8 cellular contexts compared by ENCODE assay signal in genomic region chr15:63891079-63891762, GRCh38. TPM values are rescaled to one million over a fixed set of nuclear protein-coding genes. Genes with fewer than 3 reads are reported as not detected.
A peak's percentile ranks its signal among the peaks of the same experiment; 100 is the strongest.
DNase-seq lines count a peak whose midpoint lies in the region; ATAC-seq and TF ChIP-seq lines count a peak whose summit lies in the region.

No MANE protein-coding gene starts in this region.

- H3K27me3 ChIP-seq in GM06990 (replicated peaks; ENCODE audit: control insufficient read depth, insufficient read depth, low read length) (no peaks in the 10 kb centered on the region), uterus (no peaks in the 10 kb centered on the region)

- no peaks in the 10 kb centered on the region for H3K9me3 Mint-ChIP-seq in progenitor cell of endocrine pancreas (ENCODE audit: low read depth)

- no peak overlapping the region for H3K27ac ChIP-seq in uterus

- H3K4me1 Mint-ChIP-seq in progenitor cell of endocrine pancreas (ENCODE audit: low read depth) = peaks cover 2% of the 10 kb centered on the region

- no peaks in the 10 kb centered on the region for H3K36me3 Mint-ChIP-seq in progenitor cell of endocrine pancreas (ENCODE audit: insufficient read depth)

- H3K4me3 ChIP-seq in GM06990 (replicated peaks; ENCODE audit: low read depth, low read length) (no peak overlapping the region), uterus (no peak overlapping the region)

- peaks cover 3% of the 10 kb centered on the region for H3K27me3 Mint-ChIP-seq in progenitor cell of endocrine pancreas

- intact Hi-C loops in Right ventricle myocardium superior (cut with DNase I) = loop anchor here (2.0 to 10.0 kb wide), 2 partner anchors 138 to 174 kb away; no protein-coding TSS in a partner anchor
- intact Hi-C loops in uterus (cut with DNase I; ENCODE audit: low total_unique reads) = no loop called here

- H3K4me1 ChIP-seq in uterus = no peaks in the 10 kb centered on the region

- H3K27ac Mint-ChIP-seq in progenitor cell of endocrine pancreas = no peak overlapping the region

- H3K9me3 ChIP-seq in uterus = no peaks in the 10 kb centered on the region

- peak; percentile 84 for ATAC-seq in Right ventricle myocardium superior (ENCODE audit: poor library complexity)
- no peak for ATAC-seq in HG02970 (IDR thresholded peaks at IDR 0.05; ENCODE audit: low FRiP score, unreplicated experiment)

- TF ChIP-seq POLR2A in uterus (IDR thresholded peaks at IDR 0.05) = no peak

- peak; percentile 78 for DNase-seq in GM06990 (ENCODE audit: extremely low read depth, insufficient read length)
- DNase-seq in NCI-H1048 (lab: John Stamatoyannopoulos, UW) = peak; percentile 18
- peak; percentile 72 for DNase-seq in SKM-1 treated with dmso at 0.1 percent for 144 hours (lab: John Stamatoyannopoulos, UW; ENCODE audit: unreplicated experiment)
- DNase-seq in activated naive CD4-positive, alpha-beta T cell treated with anti-CD3 and anti-CD28 coated beads, Interleukin-2, amount 50 U/mL, for 16 hours = peak; percentile 75
- DNase-seq in Right ventricle myocardium superior = peak; percentile 88
- peak; percentile 63 for DNase-seq in progenitor cell of endocrine pancreas (ENCODE audit: low spot score, unreplicated experiment)
- DNase-seq in uterus = peak; percentile 66 to 70

- H3K4me3 Mint-ChIP-seq in progenitor cell of endocrine pancreas (ENCODE audit: low read depth) = no peak overlapping the region

- H3K36me3 ChIP-seq in GM06990 (ENCODE audit: control insufficient read depth, insufficient read depth, low read length) (no peaks in the 10 kb centered on the region), uterus (no peaks in the 10 kb centered on the region)

- TF ChIP-seq CTCF in GM06990 (IDR thresholded peaks at IDR 0.05; ENCODE audit: insufficient read depth, low read length, poor library complexity, severe bottlenecking) (peak; percentile 80), progenitor cell of endocrine pancreas (IDR thresholded peaks at IDR 0.05; ENCODE audit: unreplicated experiment) (peak; percentile 94), uterus (IDR thresholded peaks at IDR 0.05) (peak; percentile 66 to 67 (median 67))

RNA-seq across cellular contexts. Expression of gene HERC1, which starts 57.5 kb away (rescaled TPM):
- total RNA-seq in Right ventricle myocardium superior (75.2 TPM), progenitor cell of endocrine pancreas (62.2 and 68.6 TPM in 2 replicates), uterus (100 to 1,000 TPM in 3 of 4 donors, 10 to 100 TPM in 1; 27.6 to 193 (median 131) TPM)

Comparison
In these comparisons a context has a peak if more than half of its experiments do, and no peak if none do; other contexts are left out.
1. DNase-seq: peak in every context shown above with its lines; median percentile 88 in Right ventricle myocardium superior; 78 in GM06990; 75 in activated naive CD4-positive, alpha-beta T cell treated with anti-CD3 and anti-CD28 coated beads, Interleukin-2, amount 50 U/mL, for 16 hours; 72 in SKM-1 treated with dmso at 0.1 percent for 144 hours; 68 in uterus; 63 in progenitor cell of endocrine pancreas; 18 in NCI-H1048.